ENCODE assay signal across 11 cellular contexts in genomic region chr3:15324335-15324734, GRCh38. TPM values are rescaled to one million over a fixed set of nuclear protein-coding genes. Genes with fewer than 3 reads are reported as not detected.
A peak's percentile ranks its signal among the peaks of the same experiment; 100 is the strongest.
DNase-seq lines count a peak whose midpoint lies in the region; ATAC-seq and TF ChIP-seq lines count a peak whose summit lies in the region.
"Had no signal": no experiment of that assay in that cellular context is flagged by ENCODE, and none has a peak within 500 bp of the region (broad histone marks: within the 10 kb centered on the region; RNA-seq: fewer than 3 reads in every experiment).

No MANE protein-coding gene starts in this region.

- H3K4me3 ChIP-seq in ACC112 (ENCODE audit: low read depth, low read length) (no peak overlapping the region), gastroesophageal sphincter (no peak overlapping the region), osteoblast (ENCODE audit: insufficient read depth, low read length) (no peak overlapping the region)

- TF ChIP-seq CTCF in gastroesophageal sphincter (IDR thresholded peaks at IDR 0.05) = no peak
- TF ChIP-seq CTCF in osteoblast (IDR thresholded peaks at IDR 0.05; ENCODE audit: extremely low read depth, low read depth, low read length) = no peak

- DNase-seq in T-cell (no peak), osteoblast (ENCODE audit: insufficient read length, low spot score, missing footprints) (no peak), NCI-H446 (lab: John Stamatoyannopoulos, UW) (no peak), NCI-H446 treated with DMSO at 0.1 percent for 48 hours (lab: John Stamatoyannopoulos, UW) (no peak)
- no peak for DNase-seq in stimulated activated naive CD8-positive, alpha-beta T cell treated with anti-CD3 and anti-CD28 coated beads, Interleukin-15, Interleukin-2, amounts not matched to agents 100 U/mL and 50 U/mL, for 24 hours
- DNase-seq in activated naive CD4-positive, alpha-beta T cell treated with anti-CD3 and anti-CD28 coated beads, Interleukin-2, amount 50 U/mL, for 16 hours = no peak
- DNase-seq: activated naive CD8-positive, alpha-beta T cell treated with anti-CD3 and anti-CD28 coated beads, Interleukin-2, amount 50 U/mL, for 24 hours; GDM1; posterior cingulate gyrus had no signal

- ATAC-seq in T-cell (replicated peaks in 1 of 4) (no peak), gastroesophageal sphincter (no peak)
- ATAC-seq in stimulated activated naive CD8-positive, alpha-beta T cell treated with anti-CD3 and anti-CD28 coated beads, Interleukin-15, Interleukin-2, amounts not matched to agents 100 U/mL and 50 U/mL, for 24 hours = no peak
- ATAC-seq: activated naive CD8-positive, alpha-beta T cell treated with anti-CD3 and anti-CD28 coated beads, Interleukin-2, amount 50 U/mL, for 24 hours had no signal

- TF ChIP-seq POLR2A in gastroesophageal sphincter (IDR thresholded peaks at IDR 0.05) = no peak

- H3K27me3 Mint-ChIP-seq in T-cell = no peaks in the 10 kb centered on the region
- H3K27me3 Mint-ChIP-seq: activated naive CD8-positive, alpha-beta T cell treated with anti-CD3 and anti-CD28 coated beads, Interleukin-2, amount 50 U/mL, for 24 hours had no signal

- peak overlapping the region; percentile 60 for H3K27ac ChIP-seq in ACC112 (ENCODE audit: low read depth, low read length)
- H3K27ac ChIP-seq in gastroesophageal sphincter = peak overlapping the region in 3 of 4 donors; percentile 5 to 90 (median 74)
- peak overlapping the region; percentile 78 for H3K27ac ChIP-seq in osteoblast (ENCODE audit: low read depth, low read length)

- H3K9me3 ChIP-seq in gastroesophageal sphincter (no peaks in the 10 kb centered on the region), osteoblast (ENCODE audit: low read depth, low read length) (no peaks in the 10 kb centered on the region)

- H3K27me3 ChIP-seq in ACC112 (ENCODE audit: insufficient read depth, low read length) (no peaks in the 10 kb centered on the region), gastroesophageal sphincter (no peaks in the 10 kb centered on the region), osteoblast (ENCODE audit: insufficient read depth, low read length) (no peaks in the 10 kb centered on the region)

- H3K4me1 ChIP-seq in ACC112 (ENCODE audit: control insufficient read depth, insufficient read depth, low read length, unreplicated experiment) = peaks cover 50% of the 10 kb centered on the region
- H3K4me1 ChIP-seq in gastroesophageal sphincter = peaks cover 0 to 96% (median 48%) of the 10 kb centered on the region in 3 donors
- peaks cover 63% of the 10 kb centered on the region for H3K4me1 ChIP-seq in osteoblast (ENCODE audit: insufficient read depth, low read length)

- H3K4me2 ChIP-seq in osteoblast (ENCODE audit: insufficient read depth, low read length) = peak overlapping the region; percentile 4

- TF ChIP-seq EP300 in gastroesophageal sphincter (IDR thresholded peaks at IDR 0.05) = no peak

- peaks cover 36% of the 10 kb centered on the region for H3K36me3 Mint-ChIP-seq in T-cell

- H3K27ac Mint-ChIP-seq in T-cell = peak overlapping the region; percentile 75 to 77
- H3K27ac Mint-ChIP-seq: activated naive CD8-positive, alpha-beta T cell treated with anti-CD3 and anti-CD28 coated beads, Interleukin-2, amount 50 U/mL, for 24 hours had no signal

- CTCF ChIA-PET in T-cell (lab: Charles Lee) = interaction anchor here (0.6 to 1.5 kb wide), 5 partner anchors 8 to 1317 kb away, joined by 3 to 5 read pairs (median 4); partner anchors contain the start of gene SH3BP5 (in 1 of the 2)

- H3K79me2 ChIP-seq in ACC112 (ENCODE audit: control insufficient read depth, insufficient read depth, low read length, unreplicated experiment) (peaks cover 3% of the 10 kb centered on the region), osteoblast (ENCODE audit: insufficient read depth, low read length) (peaks cover 71% of the 10 kb centered on the region)

- peaks cover 81 to 87% (median 83%) of the 10 kb centered on the region in 3 donors for H3K4me1 Mint-ChIP-seq in T-cell

- no peaks in the 10 kb centered on the region for H3K9me3 Mint-ChIP-seq in T-cell
- H3K9me3 Mint-ChIP-seq: activated naive CD8-positive, alpha-beta T cell treated with anti-CD3 and anti-CD28 coated beads, Interleukin-2, amount 50 U/mL, for 24 hours had no signal

- WGBS in gastroesophageal sphincter (ENCODE audit: low coverage in 1 of 2), 2 donors = 25 to 27% methylated on average over 5 to 6 of the region's 7 CpGs

- H2AFZ ChIP-seq in ACC112 (ENCODE audit: low read length, unreplicated experiment) (no peak overlapping the region), osteoblast (ENCODE audit: low read length) (no peak overlapping the region)

- POLR2A ChIA-PET in T-cell (lab: Charles Lee) = interaction anchor here in 1 of 2 donors (0.6 kb wide), 1 partner anchor 109 kb away, joined by 6 read pairs; no protein-coding TSS in a partner anchor

- peaks cover 5% of the 10 kb centered on the region; the same call in 1 of the 2 replicates for H3K36me3 ChIP-seq in ACC112 (ENCODE audit: insufficient read depth, low read length)
- H3K36me3 ChIP-seq in gastroesophageal sphincter = no peaks in the 10 kb centered on the region
- H3K36me3 ChIP-seq in osteoblast (ENCODE audit: insufficient read depth, low read length) = peaks cover 21% of the 10 kb centered on the region

- no peak overlapping the region for H3K4me3 Mint-ChIP-seq in T-cell
- H3K4me3 Mint-ChIP-seq: activated naive CD8-positive, alpha-beta T cell treated with anti-CD3 and anti-CD28 coated beads, Interleukin-2, amount 50 U/mL, for 24 hours had no signal

- H4K20me1 ChIP-seq in osteoblast (ENCODE audit: insufficient read depth, low read length) = peaks cover 10% of the 10 kb centered on the region

RNA-seq across cellular contexts. Expression of gene SH3BP5, which starts 8.1 kb away (rescaled TPM):
- 10 to 100 TPM; 25.0 to 66.7 (median 41.7) TPM for total RNA-seq in T-cell
- total RNA-seq in gastroesophageal sphincter = 10 to 100 TPM; 23.5 to 56.4 (median 35.0) TPM
- 65.4 and 67.3 TPM in 2 replicates for total RNA-seq in osteoblast
